Comparison of ENCODE assay signal across 9 cellular contexts in the genomic region with DNA sequence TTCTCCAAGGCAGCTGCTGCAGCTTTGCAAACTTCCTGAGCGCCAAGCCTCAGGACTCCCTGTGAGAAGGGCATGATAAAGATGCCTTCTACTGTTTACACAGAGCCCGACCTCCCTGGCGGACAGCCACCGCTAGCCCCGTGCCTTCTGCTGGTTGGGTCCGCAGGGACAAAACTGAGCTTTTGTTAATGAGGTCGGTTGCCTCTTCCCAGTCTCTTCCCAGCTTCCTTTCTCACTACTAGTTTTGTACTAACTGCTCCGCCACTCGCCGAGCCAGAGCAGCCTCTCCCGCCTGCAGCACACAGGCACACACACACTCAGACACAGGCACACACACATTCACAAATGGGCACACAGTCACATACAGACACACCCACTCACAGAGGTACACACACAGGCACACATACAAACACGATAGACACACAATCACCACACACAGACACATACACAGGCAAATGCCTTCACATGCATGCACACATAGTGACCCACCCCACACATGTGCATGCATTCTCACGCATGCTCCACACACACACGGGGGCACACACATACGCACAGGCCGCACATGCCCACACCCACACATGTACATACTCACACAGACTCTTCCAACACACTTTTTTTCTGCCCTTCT. TPM values are rescaled to one million over a fixed set of nuclear protein-coding genes. Genes with fewer than 3 reads are reported as not detected.
A peak's percentile ranks its signal among the peaks of the same experiment; 100 is the strongest.
DNase-seq lines count a peak whose midpoint lies in the region; ATAC-seq and TF ChIP-seq lines count a peak whose summit lies in the region.
"Had no signal": no experiment of that assay in that cellular context is flagged by ENCODE, and none has a peak within 500 bp of the region (broad histone marks: within the 10 kb centered on the region; RNA-seq: fewer than 3 reads in every experiment).

Gene FREM1 (minus strand): TSS at position 251 of the 628 bp plus-strand sequence. CDS start 41,451 bp downstream, outside the sequence.

- ATAC-seq in lower lobe of right lung (peak; percentile 37 to 46), upper lobe of right lung (peak; percentile 51), HG03520 (IDR thresholded peaks at IDR 0.05; ENCODE audit: unreplicated experiment) (no peak)

- peak within 1 kb of the TSS; percentile 39 to 53 for H3K9ac ChIP-seq in duodenal mucosa (ENCODE audit: low read depth in 1 of 2, low read length in 2 of 2)

- no peaks in the 10 kb centered on the region for H3K9me3 ChIP-seq in duodenal mucosa (ENCODE audit: control insufficient read depth in 1 of 2, low read length in 2 of 2)
- no peaks in the 10 kb centered on the region for H3K9me3 ChIP-seq in lower lobe of right lung
- H3K9me3 ChIP-seq in upper lobe of right lung, result no peaks in the 10 kb centered on the region

- H3K4me1 ChIP-seq in duodenal mucosa (ENCODE audit: control insufficient read depth in 1 of 2, insufficient read depth in 2 of 2, low read length in 2 of 2), result peaks cover 18 to 19% of the 10 kb centered on the region in 2 donors
- no peaks in the 10 kb centered on the region for H3K4me1 ChIP-seq in lower lobe of right lung
- peaks cover 4% of the 10 kb centered on the region for H3K4me1 ChIP-seq in upper lobe of right lung

- intact Hi-C loops in lower lobe of right lung (cut with DNase I), result no loop called here
- intact Hi-C loops in upper lobe of right lung (cut with DNase I), result no loop called here

- no peaks in the 10 kb centered on the region for H3K27me3 ChIP-seq in duodenal mucosa (ENCODE audit: control insufficient read depth in 1 of 2, insufficient read depth in 2 of 2, low read length in 2 of 2)
- no peaks in the 10 kb centered on the region for H3K27me3 ChIP-seq in lower lobe of right lung (ENCODE audit: low read depth)
- H3K27me3 ChIP-seq in upper lobe of right lung, result no peaks in the 10 kb centered on the region

- TF ChIP-seq CTCF in lower lobe of right lung (IDR thresholded peaks at IDR 0.05) (no peak), upper lobe of right lung (IDR thresholded peaks at IDR 0.05) (no peak)

- H3K27ac ChIP-seq in duodenal mucosa (ENCODE audit: low read depth, low read length) (no peak within 1 kb of the TSS), lower lobe of right lung (peak within 1 kb of the TSS; percentile 44), upper lobe of right lung (peak within 1 kb of the TSS; percentile 36)

- DNase-seq in NCI-H2196 (lab: John Stamatoyannopoulos, UW; ENCODE audit: unreplicated experiment), result peak; percentile 23
- no peak for DNase-seq in NCI-H2196 treated with DMSO at 0.1 percent for 48 hours (lab: John Stamatoyannopoulos, UW; ENCODE audit: unreplicated experiment)
- no peak for DNase-seq in lower lobe of right lung
- peak; percentile 66 for DNase-seq in upper lobe of right lung
- no peak for DNase-seq in stimulated activated CD8-positive, alpha-beta memory T cell treated with anti-CD3 and anti-CD28 coated beads, Interleukin-4, amount 100 ng/mL, for 48 hours
- DNase-seq in activated naive CD4-positive, alpha-beta T cell treated with anti-CD3 and anti-CD28 coated beads, Interleukin-2, amount 50 U/mL, for 16 hours, result no peak
- DNase-seq: effector CD4-positive, alpha-beta T cell had no signal

- H3K36me3 ChIP-seq in duodenal mucosa (ENCODE audit: control insufficient read depth in 1 of 2, insufficient read depth in 2 of 2, low read length in 2 of 2) (no peaks in the 10 kb centered on the region), lower lobe of right lung (no peaks in the 10 kb centered on the region), upper lobe of right lung (no peaks in the 10 kb centered on the region)

- peak within 1 kb of the TSS; percentile 66 to 74 for H3K4me3 ChIP-seq in duodenal mucosa (ENCODE audit: low read depth in 1 of 2, low read length in 2 of 2)
- peak within 1 kb of the TSS; percentile 38 for H3K4me3 ChIP-seq in lower lobe of right lung
- peak within 1 kb of the TSS; percentile 38 for H3K4me3 ChIP-seq in upper lobe of right lung

RNA-seq across cellular contexts. Expression of gene FREM1, which starts in this region (rescaled TPM):
- total RNA-seq in lower lobe of right lung, result 4.3 TPM
- total RNA-seq in upper lobe of right lung, result 7.0 TPM

Comparison
In these comparisons a context has a peak if more than half of its experiments do, and no peak if none do; other contexts are left out.
1. DNase-seq: peak in NCI-H2196 (single experiment) and upper lobe of right lung (single experiment); none in NCI-H2196 treated with DMSO at 0.1 percent for 48 hours (single experiment), lower lobe of right lung (single experiment), stimulated activated CD8-positive, alpha-beta memory T cell treated with anti-CD3 and anti-CD28 coated beads, Interleukin-4, amount 100 ng/mL, for 48 hours (single experiment) and activated naive CD4-positive, alpha-beta T cell treated with anti-CD3 and anti-CD28 coated beads, Interleukin-2, amount 50 U/mL, for 16 hours (single experiment).
2. Peak in every context shown above with its lines, with median percentiles within 50 percentile points of each other: H3K4me3 ChIP-seq.